ENCODE assay signal across 12 cellular contexts in genomic region chr7:38283809-38284208, GRCh38.
"Had no signal": no experiment of that assay in that cellular context is flagged by ENCODE, and none has a peak within 500 bp of the region (broad histone marks: within the 10 kb centered on the region; RNA-seq: fewer than 3 reads in every experiment).

No MANE protein-coding gene starts in this region.

- H3K27ac Mint-ChIP-seq: activated CD4-positive, alpha-beta memory T cell treated with anti-CD3 and anti-CD28 coated beads, Interleukin-2, amount 10 ng/mL, durations not matched to agents 7 days and 5 days; activated naive CD4-positive, alpha-beta T cell treated with anti-CD3 and anti-CD28 coated beads, Interleukin-2, amount 10 ng/mL, durations not matched to agents 7 days and 5 days; activated T-cell treated with anti-CD3 and anti-CD28 coated beads, Interleukin-2, amount 50 U/mL, for 24 hours; stimulated activated naive B cell treated with anti-CD40 and anti-IgM and Interleukin-4, amounts not matched to agents 10 μg/mL and 1 μg/mL and 100 μg/mL, for 72 hours had no signal

- H3K4me3 ChIP-seq: gastroesophageal sphincter, heart right ventricle, thyroid gland had no signal

- ATAC-seq: gastroesophageal sphincter; naive thymus-derived CD8-positive, alpha-beta T cell; stimulated activated naive B cell treated with anti-CD40 and anti-IgM and Interleukin-4, amounts not matched to agents 10 μg/mL and 1 μg/mL and 100 μg/mL, for 72 hours had no signal

- H3K9me3 Mint-ChIP-seq: activated CD4-positive, alpha-beta memory T cell treated with anti-CD3 and anti-CD28 coated beads, Interleukin-2, amount 10 ng/mL, durations not matched to agents 7 days and 5 days; activated naive CD4-positive, alpha-beta T cell treated with anti-CD3 and anti-CD28 coated beads, Interleukin-2, amount 10 ng/mL, durations not matched to agents 7 days and 5 days; activated T-cell treated with anti-CD3 and anti-CD28 coated beads, Interleukin-2, amount 50 U/mL, for 24 hours; naive thymus-derived CD8-positive, alpha-beta T cell; stimulated activated naive B cell treated with anti-CD40 and anti-IgM and Interleukin-4, amounts not matched to agents 10 μg/mL and 1 μg/mL and 100 μg/mL, for 72 hours had no signal

- H3K4me1 Mint-ChIP-seq: activated CD4-positive, alpha-beta memory T cell treated with anti-CD3 and anti-CD28 coated beads, Interleukin-2, amount 10 ng/mL, durations not matched to agents 7 days and 5 days; activated naive CD4-positive, alpha-beta T cell treated with anti-CD3 and anti-CD28 coated beads, Interleukin-2, amount 10 ng/mL, durations not matched to agents 7 days and 5 days had no signal

- DNase-seq: activated CD4-positive, alpha-beta memory T cell treated with anti-CD3 and anti-CD28 coated beads, Interleukin-2, amount 10 ng/mL, durations not matched to agents 7 days and 5 days; activated naive CD4-positive, alpha-beta T cell treated with anti-CD3 and anti-CD28 coated beads, Interleukin-2, amount 10 ng/mL, durations not matched to agents 7 days and 5 days; activated T-cell treated with anti-CD3 and anti-CD28 coated beads, Interleukin-2, amount 50 U/mL, for 24 hours; heart right ventricle; naive thymus-derived CD8-positive, alpha-beta T cell; occipital lobe; stimulated activated CD4-positive, alpha-beta T cell treated with anti-CD3 and anti-CD28 coated beads, Interleukin-15, amount 100 ng/mL, for 24 hours; stimulated activated CD4-positive, alpha-beta T cell treated with anti-CD3 and anti-CD28 coated beads, Interleukin-4, amount 100 ng/mL, for 1 hour; stimulated activated naive B cell treated with anti-CD40 and anti-IgM and Interleukin-4, amounts not matched to agents 10 μg/mL and 1 μg/mL and 100 μg/mL, for 72 hours; T1000; thyroid gland had no signal

- H3K27me3 ChIP-seq: gastroesophageal sphincter, heart right ventricle, thyroid gland had no signal

- H3K4me1 ChIP-seq: gastroesophageal sphincter had no signal

- H3K27me3 Mint-ChIP-seq: activated CD4-positive, alpha-beta memory T cell treated with anti-CD3 and anti-CD28 coated beads, Interleukin-2, amount 10 ng/mL, durations not matched to agents 7 days and 5 days; activated naive CD4-positive, alpha-beta T cell treated with anti-CD3 and anti-CD28 coated beads, Interleukin-2, amount 10 ng/mL, durations not matched to agents 7 days and 5 days; activated T-cell treated with anti-CD3 and anti-CD28 coated beads, Interleukin-2, amount 50 U/mL, for 24 hours; naive thymus-derived CD8-positive, alpha-beta T cell had no signal

- H3K9me3 ChIP-seq: gastroesophageal sphincter, heart right ventricle, thyroid gland had no signal

- H3K36me3 Mint-ChIP-seq: activated naive CD4-positive, alpha-beta T cell treated with anti-CD3 and anti-CD28 coated beads, Interleukin-2, amount 10 ng/mL, durations not matched to agents 7 days and 5 days; naive thymus-derived CD8-positive, alpha-beta T cell; stimulated activated naive B cell treated with anti-CD40 and anti-IgM and Interleukin-4, amounts not matched to agents 10 μg/mL and 1 μg/mL and 100 μg/mL, for 72 hours had no signal

- H3K4me3 Mint-ChIP-seq: activated CD4-positive, alpha-beta memory T cell treated with anti-CD3 and anti-CD28 coated beads, Interleukin-2, amount 10 ng/mL, durations not matched to agents 7 days and 5 days; activated naive CD4-positive, alpha-beta T cell treated with anti-CD3 and anti-CD28 coated beads, Interleukin-2, amount 10 ng/mL, durations not matched to agents 7 days and 5 days; activated T-cell treated with anti-CD3 and anti-CD28 coated beads, Interleukin-2, amount 50 U/mL, for 24 hours; stimulated activated naive B cell treated with anti-CD40 and anti-IgM and Interleukin-4, amounts not matched to agents 10 μg/mL and 1 μg/mL and 100 μg/mL, for 72 hours had no signal

- H3K27ac ChIP-seq: gastroesophageal sphincter, heart right ventricle, thyroid gland had no signal

- H3K36me3 ChIP-seq: gastroesophageal sphincter, heart right ventricle, thyroid gland had no signal
